20 cellular contexts compared by ENCODE assay signal in the genomic region with DNA sequence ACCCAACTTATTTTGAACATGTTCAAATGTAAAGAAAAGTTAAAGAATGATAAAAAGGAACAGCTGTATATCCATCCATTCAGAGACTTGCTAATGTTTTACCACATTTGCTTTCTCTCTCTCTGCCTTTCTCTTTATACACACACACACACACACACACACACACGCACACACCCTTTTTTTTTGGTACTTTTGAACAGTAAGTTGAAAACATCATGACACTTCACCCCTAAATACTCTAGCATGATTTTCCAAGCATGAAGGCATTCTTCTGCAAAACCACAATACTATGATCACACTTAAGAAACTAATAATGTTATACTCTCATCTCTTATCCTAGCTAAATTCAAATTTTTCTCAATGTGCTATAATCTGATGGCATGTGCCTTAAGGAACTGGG.
DNase-seq lines count a peak whose midpoint lies in the region; ATAC-seq and TF ChIP-seq lines count a peak whose summit lies in the region.
"Had no signal": no experiment of that assay in that cellular context is flagged by ENCODE, and none has a peak within 500 bp of the region (broad histone marks: within the 10 kb centered on the region; RNA-seq: fewer than 3 reads in every experiment).

No MANE protein-coding gene starts in this region.

- H3K4me1 ChIP-seq in CD8-positive, alpha-beta memory T cell (ENCODE audit: insufficient read depth, low read length) = no peaks in the 10 kb centered on the region
- H3K4me1 ChIP-seq in HAP-1 = no peaks in the 10 kb centered on the region

- H3K4me1 Mint-ChIP-seq in CD8-positive, alpha-beta memory T cell = peaks cover 15 to 27% (median 16%) of the 10 kb centered on the region in 3 donors
- H3K4me1 Mint-ChIP-seq in T-cell = peaks cover 0 to 11% (median 4%) of the 10 kb centered on the region in 3 donors
- peaks cover 18% of the 10 kb centered on the region for H3K4me1 Mint-ChIP-seq in osteocyte (ENCODE audit: unreplicated experiment)

- no peak overlapping the region for H3K4me3 Mint-ChIP-seq in CD8-positive, alpha-beta memory T cell
- H3K4me3 Mint-ChIP-seq in T-cell = no peak overlapping the region
- no peak overlapping the region for H3K4me3 Mint-ChIP-seq in osteocyte (ENCODE audit: unreplicated experiment)
- H3K4me3 Mint-ChIP-seq: activated naive CD8-positive, alpha-beta T cell treated with anti-CD3 and anti-CD28 coated beads, Interleukin-2, amount 10 ng/mL, durations not matched to agents 7 days and 5 days had no signal

- H3K9me3 ChIP-seq in CD8-positive, alpha-beta memory T cell (ENCODE audit: low read length) = no peaks in the 10 kb centered on the region
- no peaks in the 10 kb centered on the region for H3K9me3 ChIP-seq in HAP-1
- H3K9me3 ChIP-seq: gastrocnemius medialis, upper lobe of right lung had no signal

- POLR2A ChIA-PET in CD8-positive, alpha-beta memory T cell (lab: Charles Lee) = no interaction called here
- POLR2A ChIA-PET in T-cell (lab: Charles Lee) = no interaction called here

- TF ChIP-seq CTCF in osteocyte (IDR thresholded peaks at IDR 0.05) = no peak

- no peak overlapping the region for H3K4me3 ChIP-seq in CD8-positive, alpha-beta memory T cell (ENCODE audit: low read length)
- no peak overlapping the region for H3K4me3 ChIP-seq in HAP-1
- H3K4me3 ChIP-seq: coronary artery, gastrocnemius medialis, skin epidermis, upper lobe of right lung had no signal

- no peaks in the 10 kb centered on the region for H3K27me3 ChIP-seq in CD8-positive, alpha-beta memory T cell (ENCODE audit: insufficient read depth, low read length, poor library complexity, severe bottlenecking)
- H3K27me3 ChIP-seq in HAP-1 (ENCODE audit: low read depth) = no peaks in the 10 kb centered on the region
- H3K27me3 ChIP-seq: brain microvascular endothelial cell, gastrocnemius medialis, upper lobe of right lung had no signal

- peaks cover 32% of the 10 kb centered on the region for H3K36me3 ChIP-seq in CD8-positive, alpha-beta memory T cell (ENCODE audit: insufficient read depth, low read length)
- no peaks in the 10 kb centered on the region; the same call in 1 of the 2 replicates for H3K36me3 ChIP-seq in HAP-1 (replicated peaks)

- DNase-seq in CD8-positive, alpha-beta memory T cell = no peak
- no peak for DNase-seq in T-cell
- peak; percentile 75 for DNase-seq in fibroblast of peridontal ligament (ENCODE audit: extremely low read depth)
- no peak for DNase-seq in osteocyte (ENCODE audit: extremely low spot score, unreplicated experiment)
- DNase-seq in HAP-1 (ENCODE audit: low spot score in 2 of 2) = no peak
- DNase-seq: activated naive CD8-positive, alpha-beta T cell treated with anti-CD3 and anti-CD28 coated beads, Interleukin-2, amount 10 ng/mL, durations not matched to agents 7 days and 5 days; brain microvascular endothelial cell; gastrocnemius medialis; mesenchymal stem cell; MM.1S; NCI-H1436 treated with DMSO at 0.1 percent for 48 hours; NCI-H2171 treated with DMSO at 0.1 percent for 48 hours; NCI-H526 treated with DMSO at 0.1 percent for 48 hours; stimulated activated CD4-positive, alpha-beta T cell treated with anti-CD3 and anti-CD28 coated beads, Interleukin-2, amount 100 ng/mL, for 48 hours; stimulated activated naive CD8-positive, alpha-beta T cell treated with anti-CD3 and anti-CD28 coated beads, Interleukin-15, Interleukin-2, amounts not matched to agents 100 U/mL and 50 U/mL, for 24 hours; upper lobe of right lung had no signal

- peaks cover 14 to 83% (median 23%) of the 10 kb centered on the region in 3 donors for H3K36me3 Mint-ChIP-seq in CD8-positive, alpha-beta memory T cell
- H3K36me3 Mint-ChIP-seq in T-cell (peaks cover 43% of the 10 kb centered on the region), osteocyte (ENCODE audit: unreplicated experiment) (peaks cover 43% of the 10 kb centered on the region)

- no peak overlapping the region for H3K27ac ChIP-seq in CD8-positive, alpha-beta memory T cell (ENCODE audit: low read depth, low read length)
- H3K27ac ChIP-seq: brain microvascular endothelial cell, upper lobe of right lung had no signal

- in situ Hi-C loops in HAP-1 (cut with MboI; ENCODE audit: low sequenced_read_pairs) = no loop called here

- no peak for ATAC-seq in T-cell (replicated peaks in 1 of 4)
- ATAC-seq in HG03521 (IDR thresholded peaks at IDR 0.05; ENCODE audit: unreplicated experiment) = no peak
- ATAC-seq in GM21390 (IDR thresholded peaks at IDR 0.05; ENCODE audit: unreplicated experiment) = no peak
- ATAC-seq: gastrocnemius medialis; stimulated activated naive CD8-positive, alpha-beta T cell treated with anti-CD3 and anti-CD28 coated beads, Interleukin-15, Interleukin-2, amounts not matched to agents 100 U/mL and 50 U/mL, for 24 hours; upper lobe of right lung had no signal

- H3K9me3 Mint-ChIP-seq in CD8-positive, alpha-beta memory T cell = no peaks in the 10 kb centered on the region
- H3K9me3 Mint-ChIP-seq in T-cell = no peaks in the 10 kb centered on the region
- H3K9me3 Mint-ChIP-seq in osteocyte (ENCODE audit: unreplicated experiment) = no peaks in the 10 kb centered on the region
- H3K9me3 Mint-ChIP-seq: activated naive CD8-positive, alpha-beta T cell treated with anti-CD3 and anti-CD28 coated beads, Interleukin-2, amount 10 ng/mL, durations not matched to agents 7 days and 5 days had no signal

- peak overlapping the region in 7 of 8 donors; percentile 0 to 68 (median 61) for H3K27ac Mint-ChIP-seq in CD8-positive, alpha-beta memory T cell
- peak overlapping the region; percentile 29 to 70 for H3K27ac Mint-ChIP-seq in T-cell
- peak overlapping the region; percentile 40 for H3K27ac Mint-ChIP-seq in osteocyte (ENCODE audit: unreplicated experiment)
- H3K27ac Mint-ChIP-seq: activated naive CD8-positive, alpha-beta T cell treated with anti-CD3 and anti-CD28 coated beads, Interleukin-2, amount 10 ng/mL, durations not matched to agents 7 days and 5 days had no signal

- no peaks in the 10 kb centered on the region for H3K27me3 Mint-ChIP-seq in CD8-positive, alpha-beta memory T cell
- H3K27me3 Mint-ChIP-seq in T-cell (no peaks in the 10 kb centered on the region), osteocyte (ENCODE audit: unreplicated experiment) (no peaks in the 10 kb centered on the region)
- H3K27me3 Mint-ChIP-seq: activated naive CD8-positive, alpha-beta T cell treated with anti-CD3 and anti-CD28 coated beads, Interleukin-2, amount 10 ng/mL, durations not matched to agents 7 days and 5 days had no signal

- CTCF ChIA-PET in CD8-positive, alpha-beta memory T cell (lab: Charles Lee) = no interaction called here
- CTCF ChIA-PET in T-cell (lab: Charles Lee) = interaction anchor here in 1 of 2 donors (0.6 to 1.6 kb wide), 5 partner anchors 32 to 372 kb away, joined by 3 to 5 read pairs (median 4); no protein-coding TSS in a partner anchor
